31 cellular contexts compared by ENCODE assay signal in the genomic region with DNA sequence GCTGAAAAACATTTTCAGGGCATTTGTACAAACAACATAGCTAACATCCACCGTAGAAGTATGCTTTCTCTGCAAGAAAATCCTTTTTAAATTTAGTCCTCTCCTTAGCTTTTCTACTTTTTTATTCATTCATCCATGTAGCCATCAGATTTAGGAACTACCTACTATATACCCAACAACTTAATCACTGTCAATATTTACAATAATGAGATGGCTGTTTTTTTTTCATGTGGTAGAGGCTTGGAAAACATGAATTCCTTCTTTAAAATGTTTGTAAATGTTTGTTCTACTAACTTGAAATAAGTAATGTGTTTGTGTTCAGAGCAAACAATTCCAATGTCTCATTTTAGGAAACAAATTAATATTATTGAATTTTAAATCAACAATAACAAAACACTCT.
"Had no signal": no experiment of that assay in that cellular context is flagged by ENCODE, and none has a peak within 500 bp of the region (broad histone marks: within the 10 kb centered on the region; RNA-seq: fewer than 3 reads in every experiment).

No MANE protein-coding gene starts in this region.

- H3K9me3 ChIP-seq: adrenal gland, body of pancreas, colonic mucosa, gastrocnemius medialis, heart left ventricle had no signal

- H3K36me3 ChIP-seq: adrenal gland, colonic mucosa, gastrocnemius medialis, heart left ventricle, WERI-Rb-1 had no signal

- H3K4me3 ChIP-seq: adrenal gland, body of pancreas, colonic mucosa, gastrocnemius medialis, heart left ventricle had no signal

- H3K4me1 ChIP-seq: colonic mucosa had no signal

- H3K27me3 ChIP-seq: adrenal gland, body of pancreas, colonic mucosa, foreskin keratinocyte, gastrocnemius medialis, heart left ventricle had no signal

- DNase-seq: activated B cell treated with CpG ODN at 0.5 μM for 24 hours; activated CD4-positive, alpha-beta T cell treated with anti-CD3 and anti-CD28 coated beads for 48 hours; activated CD4-positive, alpha-beta T cell treated with anti-CD3 and anti-CD28 coated beads, Interleukin-2, amount 50 U/mL, for 1 hour; activated CD4-positive, alpha-beta T cell treated with anti-CD3 and anti-CD28 coated beads, Interleukin-2, amount 50 U/mL, for 48 hours; activated CD8-positive, alpha-beta memory T cell treated with anti-CD3 and anti-CD28 coated beads, Interleukin-2, amount 10 ng/mL, durations not matched to agents 7 days and 5 days; activated CD8-positive, alpha-beta memory T cell treated with anti-CD3 and anti-CD28 coated beads, Interleukin-2, amount 50 U/mL, for 4 hours; activated CD8-positive, alpha-beta T cell treated with anti-CD3 and anti-CD28 coated beads for 36 hours; activated effector memory CD4-positive, alpha-beta T cell treated with anti-CD3 and anti-CD28 coated beads, Interleukin-2, amount 50 U/mL, for 16 hours; activated naive CD4-positive, alpha-beta T cell treated with anti-CD3 and anti-CD28 coated beads for 36 hours; activated naive CD8-positive, alpha-beta T cell treated with anti-CD3 and anti-CD28 coated beads for 36 hours; activated naive CD8-positive, alpha-beta T cell treated with anti-CD3 and anti-CD28 coated beads, Interleukin-2, amount 50 U/mL, for 24 hours; activated T-cell treated with anti-CD3 and anti-CD28 coated beads, Interleukin-2, amount 50 U/mL, for 1 hour; activated T-cell treated with anti-CD3 and anti-CD28 coated beads, Interleukin-2, amount 50 U/mL, for 48 hours; adrenal gland; amygdala; aorta; body of pancreas; caudate nucleus; cerebellar nuclear complex; colonic mucosa; effector CD8-positive, alpha-beta T cell; foreskin keratinocyte; gastrocnemius medialis; glutamatergic neuron; heart left ventricle; T-helper 1 cell; T-helper 17 cell; T1000; WERI-Rb-1 had no signal

- ATAC-seq: activated CD4-positive, CD25-positive, alpha-beta regulatory T cell treated with anti-CD3 and anti-CD28 coated beads, Interleukin-2, amount 50 U/mL, for 24 hours; activated CD8-positive, alpha-beta memory T cell treated with anti-CD3 and anti-CD28 coated beads, Interleukin-2, amount 10 ng/mL, durations not matched to agents 7 days and 5 days; activated CD8-positive, alpha-beta T cell treated with anti-CD3 and anti-CD28 coated beads for 36 hours; activated naive CD8-positive, alpha-beta T cell treated with anti-CD3 and anti-CD28 coated beads, Interleukin-2, amount 50 U/mL, for 24 hours; body of pancreas; esophagus mucosa; foreskin keratinocyte; gastrocnemius medialis; heart left ventricle; T-helper 17 cell had no signal

- H3K27ac ChIP-seq: adrenal gland, body of pancreas, colonic mucosa, foreskin keratinocyte, gastrocnemius medialis, heart left ventricle, WERI-Rb-1 had no signal
